ENCODE assay signal across 28 cellular contexts in genomic region chr7:104852386-104852785, GRCh38.
"Had no signal": no experiment of that assay in that cellular context is flagged by ENCODE, and none has a peak within 500 bp of the region (broad histone marks: within the 10 kb centered on the region; RNA-seq: fewer than 3 reads in every experiment).

No MANE protein-coding gene starts in this region.

- H3K27ac Mint-ChIP-seq: activated CD4-positive, alpha-beta T cell treated with anti-CD3 and anti-CD28 coated beads for 36 hours; activated naive CD8-positive, alpha-beta T cell; activated T-cell treated with anti-CD3 and anti-CD28 coated beads, Interleukin-2, amount 50 U/mL, for 72 hours; brain; T-helper 2 cell treated with Interferon-gamma antibody and Interleukin-4, amounts not matched to agents 5 μg/mL and 100 μg/mL, for 36 hours had no signal

- H3K4me1 ChIP-seq: adrenal gland, colonic mucosa, heart right ventricle, left ventricle myocardium inferior, tibial nerve had no signal

- H3K27ac ChIP-seq: adrenal gland, cardiac muscle cell, colonic mucosa, epithelial cell of prostate, esophagus squamous epithelium, heart right ventricle, left ventricle myocardium inferior, stomach, suprapubic skin, tibial nerve had no signal

- ATAC-seq: activated CD4-positive, alpha-beta T cell treated with anti-CD3 and anti-CD28 coated beads for 36 hours; activated T-cell treated with anti-CD3 and anti-CD28 coated beads, Interleukin-2, amount 50 U/mL, for 72 hours; heart right ventricle had no signal

- H3K36me3 ChIP-seq: adrenal gland, cardiac muscle cell, colonic mucosa, esophagus squamous epithelium, heart right ventricle, left ventricle myocardium inferior, stomach, suprapubic skin, tibial nerve had no signal

- H3K27me3 ChIP-seq: adrenal gland, cardiac muscle cell, colonic mucosa, stomach, suprapubic skin, tibial nerve had no signal

- H3K9me3 ChIP-seq: adrenal gland, colonic mucosa, esophagus squamous epithelium, heart right ventricle, left ventricle myocardium inferior, stomach, suprapubic skin, tibial nerve had no signal

- H3K4me3 ChIP-seq: adrenal gland, cardiac muscle cell, colonic mucosa, esophagus squamous epithelium, heart right ventricle, left ventricle myocardium inferior, stomach, suprapubic skin, tibial nerve had no signal

- DNase-seq: activated CD4-positive, alpha-beta T cell treated with anti-CD3 and anti-CD28 coated beads for 36 hours; activated CD4-positive, alpha-beta T cell treated with anti-CD3 and anti-CD28 coated beads, Interleukin-2, amount 50 U/mL, for 4 hours; activated CD4-positive, CD25-positive, alpha-beta regulatory T cell; activated effector memory CD4-positive, alpha-beta T cell treated with Interleukin-2 at 50 U/mL for 16 hours; activated naive CD4-positive, alpha-beta T cell treated with Interleukin-2 at 50 U/mL for 16 hours; activated T-cell treated with anti-CD3 and anti-CD28 coated beads for 4 hours; activated T-cell treated with anti-CD3 and anti-CD28 coated beads, Interleukin-2, amount 50 U/mL, for 72 hours; adrenal gland; aorta; cerebellar nuclear complex; colonic mucosa; effector CD8-positive, alpha-beta T cell; esophagus squamous epithelium; foreskin melanocyte; heart right ventricle; left ventricle myocardium inferior; nucleus accumbens; right cardiac atrium; stimulated activated CD4-positive, alpha-beta T cell treated with anti-CD3 and anti-CD28 coated beads, Interleukin-2, amount 100 ng/mL, for 48 hours; stomach; T-helper 1 cell had no signal

- H3K36me3 Mint-ChIP-seq: activated naive CD8-positive, alpha-beta T cell; brain had no signal

- H3K4me3 Mint-ChIP-seq: activated CD4-positive, alpha-beta T cell treated with anti-CD3 and anti-CD28 coated beads for 36 hours; activated naive CD8-positive, alpha-beta T cell; activated T-cell treated with anti-CD3 and anti-CD28 coated beads, Interleukin-2, amount 50 U/mL, for 72 hours; brain; T-helper 2 cell treated with Interferon-gamma antibody and Interleukin-4, amounts not matched to agents 5 μg/mL and 100 μg/mL, for 36 hours had no signal

- H3K9me3 Mint-ChIP-seq: activated T-cell treated with anti-CD3 and anti-CD28 coated beads, Interleukin-2, amount 50 U/mL, for 72 hours; T-helper 2 cell treated with Interferon-gamma antibody and Interleukin-4, amounts not matched to agents 5 μg/mL and 100 μg/mL, for 36 hours had no signal
